In genomic region chr7:74334026-74334425, GRCh38 we compare ENCODE assay signal across 11 cellular contexts. TPM values are rescaled to one million over a fixed set of nuclear protein-coding genes. Genes with fewer than 3 reads are reported as not detected.
DNase-seq lines count a peak whose midpoint lies in the region; ATAC-seq and TF ChIP-seq lines count a peak whose summit lies in the region.
"Had no signal": no experiment of that assay in that cellular context is flagged by ENCODE, and none has a peak within 500 bp of the region (broad histone marks: within the 10 kb centered on the region; RNA-seq: fewer than 3 reads in every experiment).

No MANE protein-coding gene starts in this region.

- H3K36me3 ChIP-seq in adipocyte (ENCODE audit: control insufficient read depth, insufficient read depth, low read length, severe bottlenecking) (no peaks in the 10 kb centered on the region), skeletal muscle satellite cell (ENCODE audit: insufficient read depth, low read length) (peaks cover 9% of the 10 kb centered on the region)

- TF ChIP-seq CTCF in fibroblast of villous mesenchyme (IDR thresholded peaks at IDR 0.05; ENCODE audit: insufficient read depth, low read depth, low read length), result no peak

- H3K27me3 ChIP-seq in adipocyte (replicated peaks; ENCODE audit: control insufficient read depth, insufficient read depth, low read length) (no peaks in the 10 kb centered on the region), skeletal muscle satellite cell (ENCODE audit: control insufficient read depth, insufficient read depth, low read length) (no peaks in the 10 kb centered on the region)

- H3K4me2 ChIP-seq in skeletal muscle satellite cell (ENCODE audit: low read length), result no peak overlapping the region

- H3K9me3 ChIP-seq in adipocyte (ENCODE audit: control insufficient read depth, low read length) (no peaks in the 10 kb centered on the region), skeletal muscle satellite cell (replicated peaks; ENCODE audit: low read length) (no peaks in the 10 kb centered on the region)

- DNase-seq in GM03348 (ENCODE audit: low spot score) (peak; percentile 75), adipocyte (ENCODE audit: low read depth) (peak; percentile 48), fibroblast of villous mesenchyme (ENCODE audit: low read depth) (peak; percentile 80), DMS53 (lab: John Stamatoyannopoulos, UW) (no peak)
- DNase-seq: activated CD8-positive, alpha-beta memory T cell treated with anti-CD3 and anti-CD28 coated beads, Interleukin-2, amount 10 ng/mL, durations not matched to agents 7 days and 5 days; DMS153; naive B cell had no signal

- no peak for ATAC-seq in GM18873 (IDR thresholded peaks at IDR 0.05; ENCODE audit: low FRiP score, unreplicated experiment)
- ATAC-seq in HG02870 (IDR thresholded peaks at IDR 0.05; ENCODE audit: unreplicated experiment), result no peak
- ATAC-seq: activated CD8-positive, alpha-beta memory T cell treated with anti-CD3 and anti-CD28 coated beads, Interleukin-2, amount 10 ng/mL, durations not matched to agents 7 days and 5 days had no signal

- peaks cover 10% of the 10 kb centered on the region for H3K4me1 ChIP-seq in adipocyte (ENCODE audit: control insufficient read depth, insufficient read depth, low read length)
- peaks cover 10% of the 10 kb centered on the region for H3K4me1 ChIP-seq in skeletal muscle satellite cell (ENCODE audit: control insufficient read depth, insufficient read depth, low read length)

- H3K9ac ChIP-seq in adipocyte (ENCODE audit: low read length) (no peak overlapping the region), skeletal muscle satellite cell (ENCODE audit: low read depth, low read length) (peak overlapping the region; percentile 53)

- no peak overlapping the region for H3K4me3 ChIP-seq in adipocyte (ENCODE audit: low read length)
- no peak overlapping the region for H3K4me3 ChIP-seq in fibroblast of villous mesenchyme (ENCODE audit: low read depth, low read length)
- H3K4me3 ChIP-seq in skeletal muscle satellite cell (ENCODE audit: low read length), result no peak overlapping the region
- H3K4me3 ChIP-seq: skin epidermis had no signal

RNA-seq across cellular contexts. Expression of gene CLIP2, which starts 44.8 kb away (rescaled TPM):
- 55.7 and 61.8 TPM in 2 replicates for total RNA-seq in fibroblast of villous mesenchyme
- 34.7 and 45.9 TPM in 2 replicates for total RNA-seq in skeletal muscle satellite cell (2012; rRNA removed)
